8 cellular contexts compared by ENCODE assay signal in the genomic region with DNA sequence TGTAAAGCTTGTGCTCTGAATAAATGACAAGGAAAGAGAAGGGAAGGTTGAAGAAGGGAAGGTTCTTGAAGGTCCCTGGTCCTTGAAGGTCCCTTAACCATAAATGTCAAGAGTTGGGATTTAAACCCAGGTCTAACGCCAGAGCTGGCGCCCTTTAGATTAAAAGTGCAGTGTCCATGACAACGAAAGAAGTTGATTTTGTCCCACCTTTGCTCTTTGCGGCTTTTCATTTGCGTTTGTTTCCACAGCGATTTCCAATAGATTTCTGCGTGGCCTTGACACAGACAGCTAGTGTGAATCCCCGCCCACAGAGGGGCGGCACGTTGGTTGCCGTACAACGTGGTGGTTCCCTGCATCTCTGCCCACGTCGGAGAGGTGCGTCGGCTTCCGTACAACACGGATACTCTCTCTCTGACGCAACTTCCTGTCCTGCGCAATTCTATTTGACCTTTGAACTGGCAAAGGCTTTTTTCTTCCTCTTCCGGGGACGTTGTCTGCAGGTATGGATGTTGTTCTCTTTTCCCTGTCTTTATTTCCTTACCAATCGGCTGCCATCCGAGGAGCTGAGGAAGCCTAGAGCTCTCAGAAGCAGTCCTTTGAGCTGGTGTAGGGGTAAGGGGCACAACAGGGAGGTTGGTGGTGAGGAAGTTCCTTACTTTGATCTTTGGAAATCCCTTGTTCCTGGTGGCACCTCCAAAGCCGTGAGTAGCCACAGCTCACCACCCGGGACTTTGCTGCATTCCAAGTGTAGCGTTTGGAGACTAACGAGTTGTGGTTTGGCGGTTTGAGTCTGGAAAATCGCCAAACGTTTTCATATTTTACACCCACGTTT. TPM values are rescaled to one million over a fixed set of nuclear protein-coding genes. Genes with fewer than 3 reads are reported as not detected.
DNase-seq lines count a peak whose midpoint lies in the region; ATAC-seq, FAIRE-seq and TF ChIP-seq lines count a peak whose summit lies in the region.

A gene (plus strand): TSS at position 476 of the 832 bp plus-strand sequence. CDS start 1,384 bp downstream, outside the sequence.

- no peaks in the 10 kb centered on the region for H3K27me3 ChIP-seq in BE2C

- H3K9me3 ChIP-seq in BE2C = no peaks in the 10 kb centered on the region

- DNase-seq in BE2C (peak; percentile 94), GM19240 (ENCODE audit: insufficient read length, low spot score) (peak; percentile 75), NCI-H526 (lab: John Stamatoyannopoulos, UW) (peak; percentile 93 to 97), kidney tubule cell (ENCODE audit: low spot score) (peak; percentile 98)
- peak; percentile 98 for DNase-seq in activated CD4-positive, alpha-beta T cell treated with anti-CD3 and anti-CD28 coated beads for 48 hours
- peak; percentile 91 to 96 (median 95) for DNase-seq in stimulated activated CD4-positive, alpha-beta T cell treated with anti-CD3 and anti-CD28 coated beads, Interleukin-1b, Interleukin-23, amount 100 ng/mL, for 24 hours (ENCODE audit: low read depth in 4 of 4, low spot score in 1 of 4)

- no peaks in the 10 kb centered on the region for H3K4me1 ChIP-seq in BE2C

- peak; percentile 78 for FAIRE-seq in colon (lab: Jason Lieb, UNC)

- H3K36me3 ChIP-seq in BE2C = peaks cover 45% of the 10 kb centered on the region

- H3K4me3 ChIP-seq in BE2C (ENCODE audit: low read depth, low read length) = peak within 1 kb of the TSS; percentile 100

- no peak for TF ChIP-seq CTCF in BE2C (IDR thresholded peaks at IDR 0.05; ENCODE audit: low read depth, low read length)

- ATAC-seq in HG03460 (IDR thresholded peaks at IDR 0.05; ENCODE audit: unreplicated experiment) = peak; percentile 100

RNA-seq across cellular contexts. Expression of the gene that starts here (rescaled TPM):
- polyA plus RNA-seq in BE2C (2012; ENCODE audit: insufficient read depth, insufficient read length, low read depth) = 580 TPM

Comparison
In these comparisons a context has a peak if more than half of its experiments do, and no peak if none do; other contexts are left out.
1. Peak in every context shown above with its lines: DNase-seq, ATAC-seq and H3K4me3 ChIP-seq.